8 cellular contexts compared by ENCODE assay signal in genomic region chr3:150602426-150603089, GRCh38. TPM values are rescaled to one million over a fixed set of nuclear protein-coding genes. Genes with fewer than 3 reads are reported as not detected.
DNase-seq lines count a peak whose midpoint lies in the region; ATAC-seq and TF ChIP-seq lines count a peak whose summit lies in the region.

No MANE protein-coding gene starts in this region.

- H3K4me1 Mint-ChIP-seq in activated B cell treated with CpG ODN at 0.5 μM for 24 hours, result peaks cover 86% of the 10 kb centered on the region

- H3K4me3 Mint-ChIP-seq in activated B cell treated with CpG ODN at 0.5 μM for 24 hours, result peak overlapping the region; percentile 100

- DNase-seq in NCI-H146 (lab: John Stamatoyannopoulos, UW), result peak; percentile 12
- DNase-seq in NCI-H146 treated with DMSO at 0.1 percent for 48 hours (lab: John Stamatoyannopoulos, UW; ENCODE audit: unreplicated experiment), result no peak
- DNase-seq in activated B cell treated with CpG ODN at 0.5 μM for 24 hours, result no peak
- no peak for DNase-seq in hepatocyte (ENCODE audit: low spot score)
- DNase-seq in stimulated activated naive CD8-positive, alpha-beta T cell treated with anti-CD3 and anti-CD28 coated beads, Interleukin-15, Interleukin-2, amounts not matched to agents 100 U/mL and 50 U/mL, for 24 hours, result no peak
- no peak for DNase-seq in effector CD8-positive, alpha-beta T cell (lab: John Stamatoyannopoulos, UW)
- DNase-seq in dermis blood vessel endothelial cell, result no peak

- ATAC-seq in HG02973 (IDR thresholded peaks at IDR 0.05; ENCODE audit: unreplicated experiment) (peak; percentile 7), activated B cell treated with CpG ODN at 0.5 μM for 24 hours (ENCODE audit: low read depth) (peak; percentile 0)
- ATAC-seq in stimulated activated naive CD8-positive, alpha-beta T cell treated with anti-CD3 and anti-CD28 coated beads, Interleukin-15, Interleukin-2, amounts not matched to agents 100 U/mL and 50 U/mL, for 24 hours, result peak; percentile 0

- peak overlapping the region; percentile 16 for H3K4me3 ChIP-seq in hepatocyte

- no peaks in the 10 kb centered on the region for H3K9me2 ChIP-seq in hepatocyte (replicated peaks; ENCODE audit: insufficient read depth)

- H3K27ac Mint-ChIP-seq in activated B cell treated with CpG ODN at 0.5 μM for 24 hours, result peak overlapping the region; percentile 100

- H3K27me3 ChIP-seq in hepatocyte, result no peaks in the 10 kb centered on the region

- H3K27ac ChIP-seq in hepatocyte, result peak overlapping the region; percentile 74

- WGBS in hepatocyte (ENCODE audit: low lambda C conversion rate, missing lambda C conversion rate), result 45% methylated on average over 5 of the region's 5 CpGs

- H3K27me3 Mint-ChIP-seq in activated B cell treated with CpG ODN at 0.5 μM for 24 hours, result no peaks in the 10 kb centered on the region

- H3K36me3 ChIP-seq in hepatocyte (replicated peaks; ENCODE audit: insufficient read depth, low read depth), result no peaks in the 10 kb centered on the region

- intact Hi-C loops in activated B cell treated with CpG ODN at 0.5 μM for 24 hours (cut with micrococcal nuclease), result loop anchor here (1.0 to 2.0 kb wide), 7 partner anchors 11 to 782 kb away; partner anchors contain the start of genes EIF2A, ERICH6, P2RY12 and SERP1

- H2AFZ ChIP-seq in hepatocyte, result peak overlapping the region; percentile 64

- peak overlapping the region; percentile 73 for H3K4me2 ChIP-seq in hepatocyte

- TF ChIP-seq CTCF in activated B cell treated with CpG ODN at 0.5 μM for 24 hours (IDR thresholded peaks at IDR 0.05) (no peak), hepatocyte (IDR thresholded peaks at IDR 0.05; ENCODE audit: poor library complexity) (no peak)

- peaks cover 75% of the 10 kb centered on the region for H3K79me2 ChIP-seq in hepatocyte

- no peaks in the 10 kb centered on the region for H3K9me3 Mint-ChIP-seq in activated B cell treated with CpG ODN at 0.5 μM for 24 hours

- CTCF ChIA-PET in activated B cell treated with CpG ODN at 0.5 μM for 24 hours (lab: Charles Lee), result interaction anchor here (1.2 kb wide), 1 partner anchor 185 kb away, joined by 4 read pairs; no protein-coding TSS in a partner anchor

- peaks cover 15% of the 10 kb centered on the region for H3K4me1 ChIP-seq in hepatocyte (ENCODE audit: insufficient read depth)

- peaks cover 26% of the 10 kb centered on the region for H3K36me3 Mint-ChIP-seq in activated B cell treated with CpG ODN at 0.5 μM for 24 hours (ENCODE audit: low read depth)

- H3K9me3 ChIP-seq in hepatocyte (ENCODE audit: low read depth), result no peaks in the 10 kb centered on the region

- POLR2A ChIA-PET in activated B cell treated with CpG ODN at 0.5 μM for 24 hours (lab: Charles Lee), result interaction anchor here (0.5 to 2.7 kb wide), 18 partner anchors 9 to 1667 kb away, joined by 3 to 50 read pairs (median 6); partner anchors contain the start of genes EIF2A, ERICH6, RNF13 and SERP1

- peaks cover 20% of the 10 kb centered on the region for H4K20me1 ChIP-seq in hepatocyte (ENCODE audit: insufficient read depth, poor library complexity, severe bottlenecking)

RNA-seq across cellular contexts. Expression of gene SELENOT, which starts 0.6 kb away (rescaled TPM):
- total RNA-seq in activated B cell treated with CpG ODN at 0.5 μM for 24 hours (137 and 145 TPM in 2 replicates), hepatocyte (101 and 175 TPM in 2 replicates), dermis blood vessel endothelial cell (151 and 153 TPM in 2 replicates)
- polyA plus RNA-seq in hepatocyte, result 109 and 147 TPM in 2 replicates

RNA-seq across cellular contexts. Expression of gene EIF2A, which starts 56.0 kb away (rescaled TPM):
- total RNA-seq in activated B cell treated with CpG ODN at 0.5 μM for 24 hours, result 105 and 109 TPM in 2 replicates
- 112 TPM in 2 replicates for total RNA-seq in hepatocyte
- 34.4 and 34.5 TPM in 2 replicates for polyA plus RNA-seq in hepatocyte
- 272 and 304 TPM in 2 replicates for total RNA-seq in dermis blood vessel endothelial cell

RNA-seq across cellular contexts. Expression of gene SERP1, which starts 56.3 kb away (rescaled TPM):
- total RNA-seq in activated B cell treated with CpG ODN at 0.5 μM for 24 hours, result 87.2 and 88.2 TPM in 2 replicates
- total RNA-seq in hepatocyte, result 202 and 233 TPM in 2 replicates
- polyA plus RNA-seq in hepatocyte, result 157 and 165 TPM in 2 replicates
- total RNA-seq in dermis blood vessel endothelial cell, result 169 and 248 TPM in 2 replicates
